Comparison of ENCODE assay signal across 17 cellular contexts in the genomic region with DNA sequence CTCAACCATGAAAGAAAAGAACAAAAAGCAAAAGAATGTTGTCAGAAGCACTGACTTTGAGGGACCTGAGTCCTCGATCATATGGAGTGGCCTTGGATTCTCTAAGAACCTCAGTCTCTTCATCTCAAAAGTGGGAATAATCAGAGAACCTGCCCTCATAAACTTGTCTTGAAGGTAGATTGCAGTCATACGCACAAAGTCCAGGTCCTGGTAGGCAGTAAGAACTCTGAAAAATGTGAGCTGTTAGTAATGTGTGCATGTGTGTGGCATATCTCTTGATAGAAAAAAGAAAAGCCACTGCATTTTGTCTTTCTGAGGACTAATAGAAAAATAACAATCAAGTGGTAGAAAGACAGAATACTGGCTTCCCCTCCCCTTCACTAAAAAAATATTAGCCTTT.
DNase-seq lines count a peak whose midpoint lies in the region; ATAC-seq and TF ChIP-seq lines count a peak whose summit lies in the region.
"Had no signal": no experiment of that assay in that cellular context is flagged by ENCODE, and none has a peak within 500 bp of the region (broad histone marks: within the 10 kb centered on the region; RNA-seq: fewer than 3 reads in every experiment).

No MANE protein-coding gene starts in this region.

- H3K9me3 ChIP-seq in PC-3 (ENCODE audit: low read length) = no peaks in the 10 kb centered on the region

- H3K9ac ChIP-seq in PC-3 (ENCODE audit: low read length) = no peak overlapping the region

- H3K4me3 ChIP-seq in PC-3 (ENCODE audit: low read length) (no peak overlapping the region), dorsolateral prefrontal cortex (no peak overlapping the region)
- H3K4me3 ChIP-seq: GM12878, GM23338 had no signal

- no peak overlapping the region for H2AFZ ChIP-seq in PC-3 (ENCODE audit: low read length)
- H2AFZ ChIP-seq: GM23338 had no signal

- TF ChIP-seq CTCF in PC-3 (conservative IDR thresholded peaks at IDR 0.05; ENCODE audit: low read depth, low read length) = no peak
- no peak for TF ChIP-seq CTCF in nephron (IDR thresholded peaks at IDR 0.05; ENCODE audit: unreplicated experiment in 3 of 3)
- no peak for TF ChIP-seq CTCF in dorsolateral prefrontal cortex (IDR thresholded peaks at IDR 0.05 in 54 of 56, conservative IDR thresholded peaks at IDR 0.05 in 2 of 56; ENCODE audit: low read depth in 1 of 56, partially characterized antibody in 56 of 56)

- ATAC-seq in PC-3 (no peak), left colon (peak; percentile 73), left cardiac atrium (no peak), HG02798 (IDR thresholded peaks at IDR 0.05; ENCODE audit: poor library complexity, unreplicated experiment) (no peak)
- ATAC-seq: GM12878, GM23338, HCT116 had no signal

- no peaks in the 10 kb centered on the region for H4K20me1 ChIP-seq in PC-3 (ENCODE audit: low read length)

- no peaks in the 10 kb centered on the region for H3K79me2 ChIP-seq in PC-3 (ENCODE audit: low read length)

- H3K27me3 Mint-ChIP-seq in nephron (ENCODE audit: low read depth) = no peaks in the 10 kb centered on the region
- H3K27me3 Mint-ChIP-seq: CD4-positive, alpha-beta memory T cell had no signal

- POLR2A ChIA-PET in PC-3 (lab: Charles Lee; ENCODE audit: unreplicated experiment) = interaction anchor here (0.6 kb wide), 1 partner anchor 46 kb away, joined by 4 read pairs; no protein-coding TSS in a partner anchor

- no peaks in the 10 kb centered on the region for H3K36me3 ChIP-seq in PC-3 (ENCODE audit: low read depth, low read length)

- peaks cover 32% of the 10 kb centered on the region for H3K4me1 ChIP-seq in PC-3 (ENCODE audit: insufficient read depth, low read length)

- H3K4me1 Mint-ChIP-seq in nephron = peaks cover 26% of the 10 kb centered on the region
- H3K4me1 Mint-ChIP-seq: CD4-positive, alpha-beta memory T cell; GM23338 had no signal

- H3K9me2 ChIP-seq in PC-3 (replicated peaks; ENCODE audit: low read length) = no peaks in the 10 kb centered on the region

- no peaks in the 10 kb centered on the region for H3K36me3 Mint-ChIP-seq in nephron (ENCODE audit: low read depth)
- H3K36me3 Mint-ChIP-seq: CD4-positive, alpha-beta memory T cell had no signal

- no peaks in the 10 kb centered on the region for H3F3A ChIP-seq in PC-3 (ENCODE audit: low read length, unreplicated experiment)

- H3K27me3 ChIP-seq in PC-3 (ENCODE audit: low read length) (no peaks in the 10 kb centered on the region), dorsolateral prefrontal cortex (peaks cover 0 to 74% (median 8%) of the 10 kb centered on the region in 45 donors)

- H3K4me2 ChIP-seq in PC-3 (ENCODE audit: low read length) = 0 out of 2 replicates have a peak overlapping the region, but pooled peaks have one; percentile 3
- H3K4me2 ChIP-seq: GM23338 had no signal

- BruUV-seq in PC-3 (replicated peaks; lab: Mats Ljungman, UMichigan) = no TSS peak

- DNase-seq in PC-3 (no peak), left colon (no peak), left cardiac atrium (no peak), dorsolateral prefrontal cortex (no peak)
- DNase-seq in activated naive CD4-positive, alpha-beta T cell (lab: John Stamatoyannopoulos, UW) = no peak
- DNase-seq: 8988T; C1 segment of cervical spinal cord; Calu3; CD4-positive, alpha-beta memory T cell; COR-L47; DND-41; H9 had no signal

- H3K27ac ChIP-seq in PC-3 (ENCODE audit: low read length) (no peak overlapping the region), dorsolateral prefrontal cortex (no peak overlapping the region)

- intact Hi-C loops in PC-3 (cut with micrococcal nuclease) = loop anchor here (1.0 kb wide), 1 partner anchor 25 kb away; no protein-coding TSS in a partner anchor
- intact Hi-C loops in left colon (cut with DNase I, micrococcal nuclease) = no loop called here
- intact Hi-C loops in left cardiac atrium (cut with DNase I) = no loop called here
- intact Hi-C loops in dorsolateral prefrontal cortex (cut with DNase I) = no loop called here

- peak overlapping the region in 2 of 3 experiments; percentile 27 to 48 for H3K27ac Mint-ChIP-seq in nephron
- H3K27ac Mint-ChIP-seq: CD4-positive, alpha-beta memory T cell; GM23338; H9 had no signal

- H3K9me3 Mint-ChIP-seq in nephron = no peaks in the 10 kb centered on the region
- H3K9me3 Mint-ChIP-seq: GM23338, H9 had no signal

- CTCF ChIA-PET in PC-3 (lab: Charles Lee) = interaction anchor here (0.5 kb wide), 1 partner anchor 204 kb away, joined by 3 read pairs; no protein-coding TSS in a partner anchor

- no peak overlapping the region for H3K4me3 Mint-ChIP-seq in nephron
- H3K4me3 Mint-ChIP-seq: CD4-positive, alpha-beta memory T cell; GM23338; H9 had no signal
